32 cellular contexts compared by ENCODE assay signal in genomic region chr17:82164853-82165252, GRCh38.
"Had no signal": no experiment of that assay in that cellular context is flagged by ENCODE, and none has a peak within 500 bp of the region (broad histone marks: within the 10 kb centered on the region; RNA-seq: fewer than 3 reads in every experiment).

No MANE protein-coding gene starts in this region.

- H3K27me3 Mint-ChIP-seq: activated CD4-positive, alpha-beta memory T cell treated with anti-CD3 and anti-CD28 coated beads for 36 hours; activated CD4-positive, alpha-beta T cell treated with anti-CD3 and anti-CD28 coated beads for 36 hours; activated CD4-positive, alpha-beta T cell treated with anti-CD3 and anti-CD28 coated beads, Interleukin-2, amount 10 ng/mL, durations not matched to agents 24 days and 14 days; activated CD8-positive, alpha-beta memory T cell treated with anti-CD3 and anti-CD28 coated beads, Interleukin-2, amount 10 ng/mL, durations not matched to agents 7 days and 5 days; activated naive CD4-positive, alpha-beta T cell treated with anti-CD3 and anti-CD28 coated beads, Interleukin-2, amount 10 ng/mL, durations not matched to agents 7 days and 5 days; activated naive CD8-positive, alpha-beta T cell treated with anti-CD3 and anti-CD28 coated beads, Interleukin-2, amount 10 ng/mL, durations not matched to agents 7 days and 5 days; brain; dendritic cell treated with granulocyte-macrophage colony-stimulating factor and Interleukin-4, amounts not matched to agents 40 ng/mL and 50 ng/mL, for 4 days had no signal

- H3K27ac Mint-ChIP-seq: activated CD4-positive, alpha-beta memory T cell treated with anti-CD3 and anti-CD28 coated beads for 36 hours; activated CD4-positive, alpha-beta T cell treated with anti-CD3 and anti-CD28 coated beads for 36 hours; activated CD4-positive, alpha-beta T cell treated with anti-CD3 and anti-CD28 coated beads, Interleukin-2, amount 10 ng/mL, durations not matched to agents 24 days and 14 days; activated CD8-positive, alpha-beta memory T cell treated with anti-CD3 and anti-CD28 coated beads, Interleukin-2, amount 10 ng/mL, durations not matched to agents 7 days and 5 days; activated CD8-positive, alpha-beta T cell treated with anti-CD3 and anti-CD28 coated beads, Interleukin-2, amount 10 ng/mL, durations not matched to agents 7 days and 5 days; activated naive CD4-positive, alpha-beta T cell treated with anti-CD3 and anti-CD28 coated beads, Interleukin-2, amount 10 ng/mL, durations not matched to agents 7 days and 5 days; activated naive CD8-positive, alpha-beta T cell treated with anti-CD3 and anti-CD28 coated beads, Interleukin-2, amount 10 ng/mL, durations not matched to agents 7 days and 5 days; activated T-helper 1 cell treated with anti-CD3 and anti-CD28 coated beads, Interleukin-12 subunit alpha, Interleukin-12 subunit beta, Interleukin-2, Interleukin-4 antibody, amounts not matched to agents 30 ng/mL and 10 ng/mL and 1 ng/mL, durations not matched to agents 14 hours and 24 hours and 36 hours; brain; dendritic cell treated with granulocyte-macrophage colony-stimulating factor and Interleukin-4, amounts not matched to agents 40 ng/mL and 50 ng/mL, for 4 days; endodermal cell had no signal

- H3K9me3 Mint-ChIP-seq: activated CD4-positive, alpha-beta memory T cell treated with anti-CD3 and anti-CD28 coated beads for 36 hours; activated CD4-positive, alpha-beta T cell treated with anti-CD3 and anti-CD28 coated beads, Interleukin-2, amount 10 ng/mL, durations not matched to agents 24 days and 14 days; activated naive CD4-positive, alpha-beta T cell treated with anti-CD3 and anti-CD28 coated beads, Interleukin-2, amount 10 ng/mL, durations not matched to agents 7 days and 5 days; activated naive CD4-positive, alpha-beta T cell treated with anti-CD3 and anti-CD28 coated beads, Interleukin-2, amount 50 U/mL, for 72 hours; activated naive CD8-positive, alpha-beta T cell treated with anti-CD3 and anti-CD28 coated beads, Interleukin-2, amount 10 ng/mL, durations not matched to agents 7 days and 5 days; activated T-helper 1 cell treated with anti-CD3 and anti-CD28 coated beads, Interleukin-12 subunit alpha, Interleukin-12 subunit beta, Interleukin-2, Interleukin-4 antibody, amounts not matched to agents 30 ng/mL and 10 ng/mL and 1 ng/mL, durations not matched to agents 14 hours and 24 hours and 36 hours; dendritic cell treated with granulocyte-macrophage colony-stimulating factor and Interleukin-4, amounts not matched to agents 40 ng/mL and 50 ng/mL, for 4 days had no signal

- ATAC-seq: activated CD4-positive, alpha-beta T cell treated with anti-CD3 and anti-CD28 coated beads for 36 hours; activated CD8-positive, alpha-beta memory T cell treated with anti-CD3 and anti-CD28 coated beads, Interleukin-2, amount 10 ng/mL, durations not matched to agents 7 days and 5 days; activated CD8-positive, alpha-beta T cell treated with anti-CD3 and anti-CD28 coated beads, Interleukin-2, amount 10 ng/mL, durations not matched to agents 7 days and 5 days; activated naive CD4-positive, alpha-beta T cell treated with anti-CD3 and anti-CD28 coated beads, Interleukin-2, amount 50 U/mL, for 72 hours; foreskin keratinocyte; gastroesophageal sphincter had no signal

- H3K4me1 ChIP-seq: ascending aorta, breast epithelium, esophagus muscularis mucosa, gastroesophageal sphincter had no signal

- H3K27me3 ChIP-seq: ascending aorta, breast epithelium, cardiac muscle cell, dorsolateral prefrontal cortex, esophagus muscularis mucosa, foreskin keratinocyte, gastroesophageal sphincter had no signal

- H3K36me3 ChIP-seq: breast epithelium had no signal

- H3K27ac ChIP-seq: ascending aorta, breast epithelium, cardiac muscle cell, coronary artery, dorsolateral prefrontal cortex, esophagus muscularis mucosa, foreskin keratinocyte, gastroesophageal sphincter had no signal

- DNase-seq: activated CD4-positive, alpha-beta memory T cell treated with anti-CD3 and anti-CD28 coated beads for 36 hours; activated CD4-positive, alpha-beta T cell treated with anti-CD3 and anti-CD28 coated beads for 36 hours; activated CD4-positive, alpha-beta T cell treated with anti-CD3 and anti-CD28 coated beads, Interleukin-2, amount 10 ng/mL, durations not matched to agents 24 days and 14 days; activated CD4-positive, CD25-positive, alpha-beta regulatory T cell; activated CD4-positive, CD25-positive, alpha-beta regulatory T cell treated with anti-CD3 and anti-CD28 coated beads, Interleukin-2, amount 50 U/mL, for 72 hours; activated CD8-positive, alpha-beta memory T cell treated with anti-CD3 and anti-CD28 coated beads, Interleukin-2, amount 10 ng/mL, durations not matched to agents 7 days and 5 days; activated CD8-positive, alpha-beta memory T cell treated with anti-CD3 and anti-CD28 coated beads, Interleukin-2, amount 50 U/mL, for 4 hours; activated CD8-positive, alpha-beta T cell treated with anti-CD3 and anti-CD28 coated beads, Interleukin-2, amount 10 ng/mL, durations not matched to agents 7 days and 5 days; activated gamma-delta T cell; activated naive CD4-positive, alpha-beta T cell; activated naive CD4-positive, alpha-beta T cell treated with anti-CD3 and anti-CD28 coated beads, Interleukin-2, amount 10 ng/mL, durations not matched to agents 7 days and 5 days; activated naive CD8-positive, alpha-beta T cell treated with anti-CD3 and anti-CD28 coated beads, Interleukin-2, amount 10 ng/mL, durations not matched to agents 7 days and 5 days; activated T-cell treated with anti-CD3 and anti-CD28 coated beads, Interleukin-2, amount 50 U/mL, for 1 hour; activated T-cell treated with anti-CD3 and anti-CD28 coated beads, Interleukin-2, amount 50 U/mL, for 48 hours; central memory CD4-positive, alpha-beta T cell; dorsolateral prefrontal cortex; effector memory CD4-positive, alpha-beta T cell; erythroblast; foreskin keratinocyte; T-helper 1 cell; T-helper 2 cell had no signal

- H3K4me1 Mint-ChIP-seq: brain, endodermal cell had no signal

- H3K4me3 ChIP-seq: ascending aorta, breast epithelium, cardiac muscle cell, coronary artery, dorsolateral prefrontal cortex, esophagus muscularis mucosa, gastroesophageal sphincter had no signal

- H3K4me3 Mint-ChIP-seq: activated CD4-positive, alpha-beta memory T cell treated with anti-CD3 and anti-CD28 coated beads for 36 hours; activated CD4-positive, alpha-beta T cell treated with anti-CD3 and anti-CD28 coated beads for 36 hours; activated CD4-positive, alpha-beta T cell treated with anti-CD3 and anti-CD28 coated beads, Interleukin-2, amount 10 ng/mL, durations not matched to agents 24 days and 14 days; activated CD8-positive, alpha-beta memory T cell treated with anti-CD3 and anti-CD28 coated beads, Interleukin-2, amount 10 ng/mL, durations not matched to agents 7 days and 5 days; activated CD8-positive, alpha-beta T cell treated with anti-CD3 and anti-CD28 coated beads, Interleukin-2, amount 10 ng/mL, durations not matched to agents 7 days and 5 days; activated naive CD4-positive, alpha-beta T cell treated with anti-CD3 and anti-CD28 coated beads, Interleukin-2, amount 10 ng/mL, durations not matched to agents 7 days and 5 days; activated naive CD8-positive, alpha-beta T cell treated with anti-CD3 and anti-CD28 coated beads, Interleukin-2, amount 10 ng/mL, durations not matched to agents 7 days and 5 days; activated T-helper 1 cell treated with anti-CD3 and anti-CD28 coated beads, Interleukin-12 subunit alpha, Interleukin-12 subunit beta, Interleukin-2, Interleukin-4 antibody, amounts not matched to agents 30 ng/mL and 10 ng/mL and 1 ng/mL, durations not matched to agents 14 hours and 24 hours and 36 hours; brain; dendritic cell treated with granulocyte-macrophage colony-stimulating factor and Interleukin-4, amounts not matched to agents 40 ng/mL and 50 ng/mL, for 4 days; endodermal cell had no signal

- H3K9me3 ChIP-seq: ascending aorta, breast epithelium, esophagus muscularis mucosa, gastroesophageal sphincter had no signal
